Comparison of ENCODE assay signal across 18 cellular contexts in the genomic region with DNA sequence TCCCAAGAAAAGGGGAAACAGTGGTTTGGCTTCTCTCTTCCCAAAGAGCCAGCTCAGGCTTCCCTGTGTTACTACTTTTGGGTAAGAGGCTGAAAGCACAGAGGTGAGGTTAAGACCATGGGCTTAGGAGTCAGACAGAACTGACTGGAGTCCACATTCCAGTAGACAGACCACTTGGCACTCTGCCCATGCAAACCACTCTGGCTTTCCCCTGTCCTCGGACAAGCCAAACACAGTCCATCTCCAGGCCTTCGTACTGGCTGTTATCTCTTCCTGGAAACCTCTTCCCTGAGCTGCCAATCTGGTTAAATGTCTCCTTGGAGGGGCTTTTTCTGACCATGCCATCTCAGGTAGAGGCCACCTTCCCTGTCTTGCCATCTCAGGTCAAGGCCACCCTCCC. TPM values are rescaled to one million over a fixed set of nuclear protein-coding genes. Genes with fewer than 3 reads are reported as not detected.
DNase-seq lines count a peak whose midpoint lies in the region; ATAC-seq and TF ChIP-seq lines count a peak whose summit lies in the region.
"Had no signal": no experiment of that assay in that cellular context is flagged by ENCODE, and none has a peak within 500 bp of the region (broad histone marks: within the 10 kb centered on the region; RNA-seq: fewer than 3 reads in every experiment).

No MANE protein-coding gene starts in this region.

- H3K4me1 Mint-ChIP-seq in progenitor cell of endocrine pancreas (ENCODE audit: low read depth): peaks cover 22% of the 10 kb centered on the region

- DNase-seq in BE2C (peak; percentile 6), brain microvascular endothelial cell (peak; percentile 4), iris pigment epithelial cell (ENCODE audit: low read depth) (peak; percentile 17), progenitor cell of endocrine pancreas (ENCODE audit: low spot score, unreplicated experiment) (no peak), NCI-H524 treated with DMSO at 0.1 percent for 48 hours (lab: John Stamatoyannopoulos, UW) (no peak), stomach (no peak)
- DNase-seq: ACHN; Caco-2; CD4-positive, alpha-beta T cell; DMS153; DMS79; GDM1 had no signal

- H3K4me1 ChIP-seq in BE2C: no peaks in the 10 kb centered on the region
- peaks cover 5 to 36% (median 17%) of the 10 kb centered on the region in 4 donors for H3K4me1 ChIP-seq in stomach
- H3K4me1 ChIP-seq: HAP-1 had no signal

- no peak for TF ChIP-seq CTCF in BE2C (IDR thresholded peaks at IDR 0.05; ENCODE audit: low read depth, low read length)
- no peak for TF ChIP-seq CTCF in brain microvascular endothelial cell (IDR thresholded peaks at IDR 0.05; ENCODE audit: low read depth, low read length, missing control alignments)
- TF ChIP-seq CTCF in progenitor cell of endocrine pancreas (IDR thresholded peaks at IDR 0.05; ENCODE audit: unreplicated experiment): no peak
- TF ChIP-seq CTCF in stomach (IDR thresholded peaks at IDR 0.05): no peak

- H3K9me3 Mint-ChIP-seq in progenitor cell of endocrine pancreas (ENCODE audit: low read depth): no peaks in the 10 kb centered on the region
- H3K9me3 Mint-ChIP-seq: CD4-positive, alpha-beta T cell had no signal

- peak overlapping the region; percentile 17 for H3K27ac Mint-ChIP-seq in progenitor cell of endocrine pancreas
- H3K27ac Mint-ChIP-seq: CD4-positive, alpha-beta T cell had no signal

- 59 to 79% (median 75%) methylated on average over 2 of the region's 2 CpGs for WGBS in stomach, 5 donors

- ATAC-seq in HG02970 (IDR thresholded peaks at IDR 0.05; ENCODE audit: low FRiP score, unreplicated experiment): no peak

- H3K36me3 ChIP-seq in BE2C (no peaks in the 10 kb centered on the region), brain microvascular endothelial cell (replicated peaks) (no peaks in the 10 kb centered on the region), stomach (no peaks in the 10 kb centered on the region)
- H3K36me3 ChIP-seq: HAP-1 had no signal

- H3K4me3 ChIP-seq in BE2C (ENCODE audit: low read depth, low read length): no peak overlapping the region
- H3K4me3 ChIP-seq in brain microvascular endothelial cell (ENCODE audit: low read depth, low read length): no peak overlapping the region
- H3K4me3 ChIP-seq in stomach: no peak overlapping the region
- H3K4me3 ChIP-seq: HAP-1 had no signal

- H3K27ac ChIP-seq in brain microvascular endothelial cell: no peak overlapping the region
- no peak overlapping the region for H3K27ac ChIP-seq in stomach
- H3K27ac ChIP-seq: C4-2B had no signal

- intact Hi-C loops in stomach (cut with DNase I; ENCODE audit: low total_unique reads): no loop called here

- no peaks in the 10 kb centered on the region for H3K36me3 Mint-ChIP-seq in progenitor cell of endocrine pancreas (ENCODE audit: insufficient read depth)

- no peak for TF ChIP-seq EP300 in stomach (IDR thresholded peaks at IDR 0.05)

- in situ Hi-C loops in brain microvascular endothelial cell (cut with HindIII; ENCODE audit: low pct_ligation_motif_present, low sequenced_read_pairs): no loop called here

- no peak for TF ChIP-seq POLR2A in stomach (IDR thresholded peaks at IDR 0.05)

- no peak overlapping the region for H3K4me3 Mint-ChIP-seq in progenitor cell of endocrine pancreas (ENCODE audit: low read depth)
- H3K4me3 Mint-ChIP-seq: CD4-positive, alpha-beta T cell had no signal

- H3K27me3 ChIP-seq in BE2C: no peaks in the 10 kb centered on the region
- H3K27me3 ChIP-seq in brain microvascular endothelial cell (replicated peaks): no peaks in the 10 kb centered on the region
- H3K27me3 ChIP-seq in stomach: no peaks in the 10 kb centered on the region

- peaks cover 3% of the 10 kb centered on the region for H3K27me3 Mint-ChIP-seq in progenitor cell of endocrine pancreas
- H3K27me3 Mint-ChIP-seq: CD4-positive, alpha-beta T cell had no signal

- no peaks in the 10 kb centered on the region for H3K9me3 ChIP-seq in BE2C
- H3K9me3 ChIP-seq in stomach: no peaks in the 10 kb centered on the region
- H3K9me3 ChIP-seq: Caco-2, HAP-1 had no signal

RNA-seq across cellular contexts. Expression of a gene that starts 53.1 kb away (rescaled TPM):
- 0.68 TPM for polyA plus RNA-seq in BE2C (2012; ENCODE audit: insufficient read depth, insufficient read length, low read depth)
- not detected in 2 replicates for total RNA-seq in progenitor cell of endocrine pancreas
- 100 to 1,000 TPM in 2 of 5 donors, 10 to 100 TPM in 1, 1 to 10 TPM in 2; 7.6 to 581 (median 25.3) TPM for total RNA-seq in stomach
- 100 to 1,000 TPM in 1 of 3 donors, 10 to 100 TPM in 2; 11.9 to 200 (median 52.8) TPM for polyA plus RNA-seq in stomach
- total RNA-seq: Caco-2; CD4-positive, alpha-beta T cell; Daoy; H1 had no signal
- polyA plus RNA-seq: BJ, H1 had no signal

Comparison
In these comparisons a context has a peak if more than half of its experiments do, and no peak if none do; other contexts are left out.
1. DNase-seq: peak in BE2C (single experiment), brain microvascular endothelial cell (single experiment) and iris pigment epithelial cell (single experiment); none in progenitor cell of endocrine pancreas (single experiment), NCI-H524 treated with DMSO at 0.1 percent for 48 hours (single experiment) and stomach (single experiment).